ENCODE assay signal across 18 cellular contexts in the genomic region with DNA sequence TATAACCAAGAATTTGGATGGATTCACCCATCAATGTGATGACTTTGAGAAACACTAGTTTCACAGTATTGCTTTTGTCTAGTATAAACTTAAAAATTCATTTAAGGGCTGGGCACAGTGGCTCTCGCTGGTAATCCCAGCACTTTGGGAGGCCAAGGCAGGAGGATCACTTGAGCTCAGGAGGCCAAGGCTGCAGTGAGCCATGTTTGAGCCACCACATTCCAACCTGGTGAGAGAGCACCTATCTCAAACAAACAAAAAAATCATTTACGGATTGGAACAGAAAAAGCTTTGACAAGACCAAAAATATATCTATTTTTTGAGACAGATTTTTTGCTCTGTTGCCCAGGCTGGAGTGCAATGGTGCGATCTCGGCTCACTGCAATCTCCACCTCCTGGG. TPM values are rescaled to one million over a fixed set of nuclear protein-coding genes. Genes with fewer than 3 reads are reported as not detected.
DNase-seq lines count a peak whose midpoint lies in the region; ATAC-seq and TF ChIP-seq lines count a peak whose summit lies in the region.
"Had no signal": no experiment of that assay in that cellular context is flagged by ENCODE, and none has a peak within 500 bp of the region (broad histone marks: within the 10 kb centered on the region; RNA-seq: fewer than 3 reads in every experiment).

No MANE protein-coding gene starts in this region.

- POLR2A ChIA-PET in activated CD4-positive, alpha-beta memory T cell treated with anti-CD3 and anti-CD28 coated beads, Interleukin-2, amount 10 ng/mL, durations not matched to agents 7 days and 5 days (lab: Charles Lee) = interaction anchor here (0.8 kb wide), 1 partner anchor 226 kb away, joined by 3 read pairs; no protein-coding TSS in a partner anchor
- POLR2A ChIA-PET in activated CD4-positive, alpha-beta memory T cell treated with anti-CD3 and anti-CD28 coated beads for 36 hours (lab: Charles Lee) = interaction anchor here (0.5 kb wide), 1 partner anchor 14 kb away, joined by 4 read pairs; no protein-coding TSS in a partner anchor
- POLR2A ChIA-PET in T-cell (lab: Charles Lee) = no interaction called here

- no peak overlapping the region for H2BK120ac ChIP-seq in trophoblast cell (ENCODE audit: insufficient read depth, low read length, poor library complexity)

- H2AFZ ChIP-seq in trophoblast cell (ENCODE audit: insufficient read depth, low read length, poor library complexity) = no peak overlapping the region
- H2AFZ ChIP-seq: GM23338 had no signal

- H3K79me2 ChIP-seq in trophoblast cell (ENCODE audit: control insufficient read depth, insufficient read depth, low read length, poor library complexity) = no peaks in the 10 kb centered on the region

- no peak overlapping the region for H3K23ac ChIP-seq in trophoblast cell (ENCODE audit: low read length)

- H3K9me3 ChIP-seq in trophoblast cell (ENCODE audit: insufficient read depth, low read depth, low read length) (no peaks in the 10 kb centered on the region), esophagus squamous epithelium (no peaks in the 10 kb centered on the region), heart right ventricle (no peaks in the 10 kb centered on the region)
- H3K9me3 ChIP-seq: BLaER1 treated with 17β-estradiol and CSF1 and Interleukin-3, amounts not matched to agents 10 nM and 100 nM had no signal

- no peaks in the 10 kb centered on the region for H3K27me3 Mint-ChIP-seq in activated CD4-positive, alpha-beta memory T cell treated with anti-CD3 and anti-CD28 coated beads, Interleukin-2, amount 10 ng/mL, durations not matched to agents 7 days and 5 days
- no peaks in the 10 kb centered on the region for H3K27me3 Mint-ChIP-seq in activated CD4-positive, alpha-beta memory T cell treated with anti-CD3 and anti-CD28 coated beads for 36 hours
- H3K27me3 Mint-ChIP-seq in T-cell = no peaks in the 10 kb centered on the region
- no peaks in the 10 kb centered on the region for H3K27me3 Mint-ChIP-seq in effector memory CD8-positive, alpha-beta T cell
- H3K27me3 Mint-ChIP-seq: CD4-positive, alpha-beta memory T cell had no signal

- no peak overlapping the region for H4K91ac ChIP-seq in trophoblast cell (ENCODE audit: low read depth, low read length)

- ATAC-seq in T-cell (replicated peaks in 1 of 4) = no peak
- no peak for ATAC-seq in effector memory CD8-positive, alpha-beta T cell (replicated peaks)
- ATAC-seq in heart right ventricle = no peak
- ATAC-seq: GM23338 had no signal

- peak overlapping the region; percentile 45 for H3K27ac Mint-ChIP-seq in activated CD4-positive, alpha-beta memory T cell treated with anti-CD3 and anti-CD28 coated beads, Interleukin-2, amount 10 ng/mL, durations not matched to agents 7 days and 5 days
- no peak overlapping the region for H3K27ac Mint-ChIP-seq in activated CD4-positive, alpha-beta memory T cell treated with anti-CD3 and anti-CD28 coated beads for 36 hours
- H3K27ac Mint-ChIP-seq in T-cell = peak overlapping the region; percentile 86 to 92
- peak overlapping the region; percentile 95 to 99 for H3K27ac Mint-ChIP-seq in effector memory CD8-positive, alpha-beta T cell
- H3K27ac Mint-ChIP-seq: GM23338 had no signal

- no peak overlapping the region for H2BK5ac ChIP-seq in trophoblast cell (ENCODE audit: low read depth, low read length, poor library complexity)

- H3K27ac ChIP-seq in trophoblast cell (ENCODE audit: low read depth, low read length) (no peak overlapping the region), esophagus squamous epithelium (no peak overlapping the region), heart right ventricle (no peak overlapping the region)

- H3K4me1 ChIP-seq in trophoblast cell (ENCODE audit: control insufficient read depth in 1 of 2, insufficient read depth in 2 of 2, low read length in 2 of 2) (peaks cover 2 to 4% of the 10 kb centered on the region in 2 experiments), esophagus squamous epithelium (peaks cover 0 to 7% (median 0%) of the 10 kb centered on the region in 3 donors), heart right ventricle (peaks cover 0 to 47% (median 31%) of the 10 kb centered on the region in 9 donors)

- H3K18ac ChIP-seq in trophoblast cell (ENCODE audit: low read length) = no peak overlapping the region

- H3K79me1 ChIP-seq in trophoblast cell (ENCODE audit: low read length) = no peaks in the 10 kb centered on the region

- no peak overlapping the region for H3K4me3 Mint-ChIP-seq in activated CD4-positive, alpha-beta memory T cell treated with anti-CD3 and anti-CD28 coated beads, Interleukin-2, amount 10 ng/mL, durations not matched to agents 7 days and 5 days
- no peak overlapping the region for H3K4me3 Mint-ChIP-seq in activated CD4-positive, alpha-beta memory T cell treated with anti-CD3 and anti-CD28 coated beads for 36 hours
- no peak overlapping the region for H3K4me3 Mint-ChIP-seq in T-cell
- H3K4me3 Mint-ChIP-seq in effector memory CD8-positive, alpha-beta T cell = peak overlapping the region in 1 of 2 donors; percentile 31
- H3K4me3 Mint-ChIP-seq: GM23338 had no signal

- CTCF ChIA-PET in activated CD4-positive, alpha-beta memory T cell treated with anti-CD3 and anti-CD28 coated beads, Interleukin-2, amount 10 ng/mL, durations not matched to agents 7 days and 5 days (lab: Charles Lee) = no interaction called here
- CTCF ChIA-PET in activated CD4-positive, alpha-beta memory T cell treated with anti-CD3 and anti-CD28 coated beads for 36 hours (lab: Charles Lee) = no interaction called here
- CTCF ChIA-PET in T-cell (lab: Charles Lee) = no interaction called here

- H3K9ac ChIP-seq in trophoblast cell (ENCODE audit: low read length) = no peak overlapping the region
- H3K9ac ChIP-seq: BLaER1 treated with 17β-estradiol and CSF1 and Interleukin-3, amounts not matched to agents 10 nM and 100 nM had no signal

- TF ChIP-seq CTCF in esophagus squamous epithelium (IDR thresholded peaks at IDR 0.05) = no peak
- no peak for TF ChIP-seq CTCF in heart right ventricle (IDR thresholded peaks at IDR 0.05)

- no peak overlapping the region for H3K4me3 ChIP-seq in trophoblast cell (ENCODE audit: low read depth, low read length)
- H3K4me3 ChIP-seq in esophagus squamous epithelium = no peak overlapping the region
- no peak overlapping the region for H3K4me3 ChIP-seq in heart right ventricle
- H3K4me3 ChIP-seq: BLaER1 treated with 17β-estradiol and CSF1 and Interleukin-3, amounts not matched to agents 10 nM and 100 nM; GM23338 had no signal

- peaks cover 30% of the 10 kb centered on the region for H3K36me3 Mint-ChIP-seq in activated CD4-positive, alpha-beta memory T cell treated with anti-CD3 and anti-CD28 coated beads, Interleukin-2, amount 10 ng/mL, durations not matched to agents 7 days and 5 days (ENCODE audit: low read depth)
- peaks cover 16% of the 10 kb centered on the region for H3K36me3 Mint-ChIP-seq in activated CD4-positive, alpha-beta memory T cell treated with anti-CD3 and anti-CD28 coated beads for 36 hours
- peaks cover 42% of the 10 kb centered on the region for H3K36me3 Mint-ChIP-seq in T-cell
- H3K36me3 Mint-ChIP-seq in effector memory CD8-positive, alpha-beta T cell (ENCODE audit: insufficient read depth) = peaks cover 18% of the 10 kb centered on the region

- no peak overlapping the region for H4K8ac ChIP-seq in trophoblast cell (ENCODE audit: low read depth, low read length)

- no peak overlapping the region for H2AK5ac ChIP-seq in trophoblast cell (ENCODE audit: low read length)

- H3K4me2 ChIP-seq in trophoblast cell (ENCODE audit: low read length) = no peak overlapping the region
- H3K4me2 ChIP-seq: GM23338 had no signal

- intact Hi-C loops in activated CD4-positive, alpha-beta memory T cell treated with anti-CD3 and anti-CD28 coated beads for 36 hours (cut with micrococcal nuclease) = no loop called here
- intact Hi-C loops in esophagus squamous epithelium (cut with DNase I) = no loop called here
- intact Hi-C loops in heart right ventricle (cut with DNase I) = no loop called here

- H3K36me3 ChIP-seq in trophoblast cell (ENCODE audit: control insufficient read depth in 1 of 2, insufficient read depth in 2 of 2, low read length in 2 of 2) (peaks cover 6 to 16% of the 10 kb centered on the region in 2 experiments), esophagus squamous epithelium (peaks cover 0 to 68% (median 5%) of the 10 kb centered on the region in 3 donors), heart right ventricle (peaks cover 0 to 79% (median 30%) of the 10 kb centered on the region in 9 donors)

- TF ChIP-seq POLR2A in esophagus squamous epithelium (IDR thresholded peaks at IDR 0.05) = no peak

- H3K4me1 Mint-ChIP-seq in activated CD4-positive, alpha-beta memory T cell treated with anti-CD3 and anti-CD28 coated beads, Interleukin-2, amount 10 ng/mL, durations not matched to agents 7 days and 5 days = peaks cover 23% of the 10 kb centered on the region
- H3K4me1 Mint-ChIP-seq in activated CD4-positive, alpha-beta memory T cell treated with anti-CD3 and anti-CD28 coated beads for 36 hours (ENCODE audit: low read depth) = peaks cover 17% of the 10 kb centered on the region
- peaks cover 15 to 18% (median 18%) of the 10 kb centered on the region in 3 donors for H3K4me1 Mint-ChIP-seq in T-cell
- H3K4me1 Mint-ChIP-seq in effector memory CD8-positive, alpha-beta T cell (ENCODE audit: low read depth in 2 of 2) = peaks cover 13 to 21% of the 10 kb centered on the region in 2 donors
- H3K4me1 Mint-ChIP-seq: GM23338 had no signal

- no peak overlapping the region for H3K14ac ChIP-seq in trophoblast cell (ENCODE audit: low read length)

- no CpG with 5 or more reads among the region's 4 CpGs for WGBS in trophoblast cell (ENCODE audit: extremely low coverage, insufficient coverage, insufficient read length)
- 88 to 90% methylated on average over 4 of the region's 4 CpGs for WGBS in esophagus squamous epithelium, 2 donors
- 96 to 97% methylated on average over 4 of the region's 4 CpGs for WGBS in heart right ventricle, 2 donors

- H4K12ac ChIP-seq in trophoblast cell (ENCODE audit: low read depth, low read length) = no peak overlapping the region

- H3K9me3 Mint-ChIP-seq in activated CD4-positive, alpha-beta memory T cell treated with anti-CD3 and anti-CD28 coated beads, Interleukin-2, amount 10 ng/mL, durations not matched to agents 7 days and 5 days = no peaks in the 10 kb centered on the region
- no peaks in the 10 kb centered on the region for H3K9me3 Mint-ChIP-seq in activated CD4-positive, alpha-beta memory T cell treated with anti-CD3 and anti-CD28 coated beads for 36 hours
- no peaks in the 10 kb centered on the region for H3K9me3 Mint-ChIP-seq in T-cell
- H3K9me3 Mint-ChIP-seq in effector memory CD8-positive, alpha-beta T cell = no peaks in the 10 kb centered on the region
- H3K9me3 Mint-ChIP-seq: CD4-positive, alpha-beta memory T cell; GM23338 had no signal

- no peaks in the 10 kb centered on the region for H3K27me3 ChIP-seq in trophoblast cell (ENCODE audit: insufficient read depth, low read length)
- no peaks in the 10 kb centered on the region for H3K27me3 ChIP-seq in esophagus squamous epithelium
- H3K27me3 ChIP-seq in heart right ventricle = no peaks in the 10 kb centered on the region
- H3K27me3 ChIP-seq: BLaER1 treated with 17β-estradiol and CSF1 and Interleukin-3, amounts not matched to agents 10 nM and 100 nM had no signal

- no peak for DNase-seq in activated CD4-positive, alpha-beta memory T cell treated with anti-CD3 and anti-CD28 coated beads, Interleukin-2, amount 10 ng/mL, durations not matched to agents 7 days and 5 days
- no peak for DNase-seq in activated CD4-positive, alpha-beta memory T cell treated with anti-CD3 and anti-CD28 coated beads for 36 hours
- DNase-seq in T-cell (no peak), trophoblast cell (peak; percentile 47 to 66), esophagus squamous epithelium (lab: John Stamatoyannopoulos, UW) (no peak), heart right ventricle (no peak)
- no peak for DNase-seq in effector memory CD8-positive, alpha-beta T cell
- DNase-seq in central memory CD4-positive, alpha-beta T cell = no peak
- DNase-seq: 8988T; AML-193; CD4-positive, alpha-beta memory T cell; COR-L47; DMS153; DMS79 treated with DMSO at 0.1 percent for 48 hours; EL; H7 had no signal

- no peak overlapping the region for H3K4ac ChIP-seq in trophoblast cell (ENCODE audit: low read depth, low read length)

- no peak overlapping the region for H2BK12ac ChIP-seq in trophoblast cell (ENCODE audit: low read length)

RNA-seq across cellular contexts. Expression of a gene that starts 27.5 kb away (rescaled TPM):
- 10 to 100 TPM; 39.0 to 40.1 TPM for total RNA-seq in activated CD4-positive, alpha-beta memory T cell treated with anti-CD3 and anti-CD28 coated beads, Interleukin-2, amount 10 ng/mL, durations not matched to agents 7 days and 5 days
- total RNA-seq in activated CD4-positive, alpha-beta memory T cell treated with anti-CD3 and anti-CD28 coated beads for 36 hours = 10 to 100 TPM; 21.2 to 23.1 TPM
- 10 to 100 TPM; 22.9 to 29.4 (median 25.5) TPM for total RNA-seq in T-cell
- polyA plus RNA-seq in trophoblast cell (2013) = 59.1 and 61.4 TPM in 2 replicates
- total RNA-seq in esophagus squamous epithelium = 10 to 100 TPM; 18.9 to 55.5 (median 35.5) TPM
- 100 to 1,000 TPM in 7 of 10 donors, 10 to 100 TPM in 3; 89.1 to 204 (median 102) TPM for total RNA-seq in heart right ventricle
- 10 to 100 TPM; 20.4 to 41.4 TPM for polyA plus RNA-seq in heart right ventricle

Comparison
In these comparisons a context has a peak if more than half of its experiments do, and no peak if none do; other contexts are left out.
1. DNase-seq: peak in trophoblast cell (2 of 2); none in activated CD4-positive, alpha-beta memory T cell treated with anti-CD3 and anti-CD28 coated beads, Interleukin-2, amount 10 ng/mL, durations not matched to agents 7 days and 5 days (single experiment), activated CD4-positive, alpha-beta memory T cell treated with anti-CD3 and anti-CD28 coated beads for 36 hours (single experiment), T-cell (0 of 34), effector memory CD8-positive, alpha-beta T cell (0 of 3), esophagus squamous epithelium (single experiment), heart right ventricle (0 of 2) and central memory CD4-positive, alpha-beta T cell (single experiment).
2. POLR2A ChIA-PET loops: an anchor here in activated CD4-positive, alpha-beta memory T cell treated with anti-CD3 and anti-CD28 coated beads, Interleukin-2, amount 10 ng/mL, durations not matched to agents 7 days and 5 days (0.8 kb wide) and activated CD4-positive, alpha-beta memory T cell treated with anti-CD3 and anti-CD28 coated beads for 36 hours (0.5 kb wide); none called in T-cell.